ENCODE assay signal across 13 cellular contexts in genomic region chr1:9241891-9242290, GRCh38. TPM values are rescaled to one million over a fixed set of nuclear protein-coding genes. Genes with fewer than 3 reads are reported as not detected.
A peak's percentile ranks its signal among the peaks of the same experiment; 100 is the strongest.
DNase-seq lines count a peak whose midpoint lies in the region; ATAC-seq and TF ChIP-seq lines count a peak whose summit lies in the region.
"Had no signal": no experiment of that assay in that cellular context is flagged by ENCODE, and none has a peak within 500 bp of the region (broad histone marks: within the 10 kb centered on the region; RNA-seq: fewer than 3 reads in every experiment).

No MANE protein-coding gene starts in this region.

- no peaks in the 10 kb centered on the region for H3K27me3 ChIP-seq in Loucy (ENCODE audit: insufficient read depth, low read length, poor library complexity, severe bottlenecking)
- H3K27me3 ChIP-seq in esophagus muscularis mucosa, result no peaks in the 10 kb centered on the region

- H3K9me3 ChIP-seq in Loucy (ENCODE audit: insufficient read depth, low read depth, low read length) (no peaks in the 10 kb centered on the region), esophagus muscularis mucosa (no peaks in the 10 kb centered on the region), mucosa of descending colon (no peaks in the 10 kb centered on the region)

- intact Hi-C loops in esophagus muscularis mucosa (cut with DNase I), result no loop called here
- intact Hi-C loops in mucosa of descending colon (cut with DNase I, micrococcal nuclease), result no loop called here

- H3K36me3 ChIP-seq in Loucy (ENCODE audit: insufficient read depth, low read length) (no peaks in the 10 kb centered on the region), esophagus muscularis mucosa (peaks cover 0 to 20% (median 18%) of the 10 kb centered on the region in 4 donors), mucosa of descending colon (ENCODE audit: low read depth) (no peaks in the 10 kb centered on the region)

- H3K4me3 ChIP-seq in Loucy (ENCODE audit: low read length, poor library complexity, severe bottlenecking), result peak overlapping the region; percentile 71
- H3K4me3 ChIP-seq in esophagus muscularis mucosa, result no peak overlapping the region
- H3K4me3 ChIP-seq in mucosa of descending colon, result no peak overlapping the region

- H3F3A ChIP-seq in Loucy (ENCODE audit: low read depth), result no peaks in the 10 kb centered on the region

- WGBS in esophagus muscularis mucosa, result 82% methylated on average over 10 of the region's 10 CpGs

- TF ChIP-seq CTCF in Loucy (conservative IDR thresholded peaks at IDR 0.05; ENCODE audit: low read length) (no peak), esophagus muscularis mucosa (IDR thresholded peaks at IDR 0.05) (no peak), omental fat pad (IDR thresholded peaks at IDR 0.05) (no peak), mucosa of descending colon (IDR thresholded peaks at IDR 0.05) (no peak)

- H3K9me2 ChIP-seq in Loucy (replicated peaks; ENCODE audit: low read depth, low read length), result no peaks in the 10 kb centered on the region

- H3K27ac ChIP-seq in esophagus muscularis mucosa (replicated peaks in 1 of 4) (peak overlapping the region; percentile 76 to 84 (median 83)), temporal lobe (ENCODE audit: low read depth, low read length) (peak overlapping the region; percentile 69)

- TF ChIP-seq POLR2A in esophagus muscularis mucosa (IDR thresholded peaks at IDR 0.05; ENCODE audit: low read depth), result no peak

- H3K4me2 ChIP-seq in Loucy (ENCODE audit: low read depth, low read length, poor library complexity, severe bottlenecking), result peak overlapping the region; percentile 81

- peak; percentile 1 for ATAC-seq in omental fat pad (ENCODE audit: low FRiP score)
- no peak for ATAC-seq in mucosa of descending colon
- ATAC-seq in GM21528 (IDR thresholded peaks at IDR 0.05; ENCODE audit: low FRiP score, unreplicated experiment), result no peak
- ATAC-seq: stimulated activated naive CD8-positive, alpha-beta T cell treated with anti-CD3 and anti-CD28 coated beads, Interleukin-15, amount 100 ng/mL, for 72 hours; T-helper 17 cell had no signal

- peaks cover 81% of the 10 kb centered on the region for H3K79me2 ChIP-seq in Loucy (ENCODE audit: insufficient read depth, low read length)

- no peak for DNase-seq in esophagus muscularis mucosa (ENCODE audit: extremely low spot score)
- DNase-seq in omental fat pad (ENCODE audit: low spot score), result no peak
- no peak for DNase-seq in C1 segment of cervical spinal cord (lab: John Stamatoyannopoulos, UW)
- DNase-seq in mucosa of descending colon, result no peak
- DNase-seq in superior temporal gyrus (ENCODE audit: extremely low spot score), result no peak
- DNase-seq: activated CD4-positive, alpha-beta T cell treated with anti-CD3 and anti-CD28 coated beads for 4 hours; activated T-cell treated with anti-CD3 and anti-CD28 coated beads, Interleukin-2, amount 50 U/mL, for 24 hours; NCI-H2081 treated with DMSO at 0.1 percent for 48 hours; stimulated activated naive CD8-positive, alpha-beta T cell treated with anti-CD3 and anti-CD28 coated beads, Interleukin-15, amount 100 ng/mL, for 72 hours; T-helper 17 cell had no signal

- peaks cover 95% of the 10 kb centered on the region for H3K4me1 ChIP-seq in Loucy (ENCODE audit: insufficient read depth, low read length, poor library complexity, severe bottlenecking)
- H3K4me1 ChIP-seq in esophagus muscularis mucosa, result peaks cover 80 to 98% (median 88%) of the 10 kb centered on the region in 4 donors
- peaks cover 35% of the 10 kb centered on the region for H3K4me1 ChIP-seq in mucosa of descending colon (ENCODE audit: low read depth)

- peak overlapping the region; percentile 71 for H3K9ac ChIP-seq in Loucy (ENCODE audit: low read depth, low read length, poor library complexity, severe bottlenecking)

- no peak for TF ChIP-seq EP300 in esophagus muscularis mucosa (IDR thresholded peaks at IDR 0.05)

- H4K20me1 ChIP-seq in Loucy (ENCODE audit: insufficient read depth, low read length, poor library complexity, severe bottlenecking), result no peaks in the 10 kb centered on the region

- no peak overlapping the region for H2AFZ ChIP-seq in Loucy (ENCODE audit: low read length)

RNA-seq across cellular contexts. Expression of gene H6PD, which starts 7.3 kb away (rescaled TPM):
- total RNA-seq in esophagus muscularis mucosa (10 to 100 TPM; 31.1 to 54.4 (median 38.4) TPM), omental fat pad (100 to 1,000 TPM in 1 of 4 donors, 10 to 100 TPM in 3; 75.5 to 142 (median 82.7) TPM), temporal lobe (6.4 TPM), mucosa of descending colon (10 to 100 TPM; 27.6 to 35.3 (median 31.9) TPM)

RNA-seq across cellular contexts. Expression of gene SPSB1, which starts 50.8 kb away (rescaled TPM):
- 100 to 1,000 TPM in 2 of 4 donors, 10 to 100 TPM in 2; 61.0 to 104 (median 97.4) TPM for total RNA-seq in esophagus muscularis mucosa
- 100 to 1,000 TPM in 1 of 4 donors, 10 to 100 TPM in 3; 33.5 to 111 (median 76.3) TPM for total RNA-seq in omental fat pad
- 3.0 TPM for total RNA-seq in temporal lobe
- 10 to 100 TPM; 22.1 to 35.5 (median 26.1) TPM for total RNA-seq in mucosa of descending colon
